In the genomic region with DNA sequence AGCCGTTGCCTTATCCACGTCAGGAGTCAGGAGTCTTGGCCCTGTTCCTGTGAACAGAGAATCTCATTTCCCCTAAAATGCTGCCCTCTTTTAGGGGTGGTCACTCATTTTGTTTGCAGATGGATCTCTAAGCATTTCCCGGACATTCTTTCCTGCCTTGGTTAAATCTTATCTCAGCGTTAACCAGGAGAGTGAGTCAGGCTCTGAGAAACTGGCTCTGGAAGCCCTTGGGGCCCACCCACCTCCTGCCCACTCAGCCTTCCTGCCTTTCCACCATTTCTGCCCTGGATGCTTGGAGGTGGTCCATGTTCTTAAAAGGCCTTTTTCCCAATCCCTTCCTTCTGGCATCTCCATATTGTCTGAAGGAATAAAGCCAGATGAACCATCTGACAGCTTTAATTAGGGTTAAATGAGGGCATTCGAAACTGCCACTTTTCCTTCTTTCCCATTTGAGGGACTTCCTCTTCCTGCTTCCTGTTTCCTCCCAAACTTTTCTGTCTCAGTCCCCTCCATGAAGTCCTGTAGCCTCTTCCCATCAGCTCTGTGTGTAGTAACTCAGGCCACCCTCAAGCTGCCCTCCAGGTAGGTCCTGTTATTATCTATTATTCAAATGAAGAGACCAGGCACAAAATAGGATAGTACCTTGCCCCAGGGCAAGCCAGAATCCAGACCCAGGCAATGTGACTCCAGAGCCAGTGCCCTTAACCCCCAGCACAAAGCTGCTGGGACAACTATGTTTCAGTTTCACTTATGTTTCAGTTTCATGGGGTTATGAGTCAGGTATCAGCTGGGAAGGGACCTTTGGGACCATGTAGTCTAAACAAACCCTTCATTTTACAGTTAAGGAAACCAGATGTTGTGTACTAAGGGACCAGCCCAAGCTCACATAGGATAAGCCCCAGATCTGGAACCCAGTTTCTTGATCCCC, we compare ENCODE assay signal across 8 cellular contexts. TPM values are rescaled to one million over a fixed set of nuclear protein-coding genes. Genes with fewer than 3 reads are reported as not detected.
DNase-seq lines count a peak whose midpoint lies in the region; ATAC-seq and TF ChIP-seq lines count a peak whose summit lies in the region.

No MANE protein-coding gene starts in this region.

- H3K4me3 ChIP-seq in epithelial cell of proximal tubule (ENCODE audit: low read depth, low read length), result peak overlapping the region; percentile 11
- no peak overlapping the region for H3K4me3 ChIP-seq in sigmoid colon

- peak; percentile 62 for DNase-seq in AG09319 (ENCODE audit: extremely low read depth, low read depth)
- no peak for DNase-seq in T-helper 17 cell
- DNase-seq in epithelial cell of proximal tubule (ENCODE audit: low read depth), result no peak
- DNase-seq in sigmoid colon, result peak; percentile 69
- DNase-seq in KG1 (lab: John Stamatoyannopoulos, UW), result no peak
- DNase-seq in midbrain (lab: John Stamatoyannopoulos, UW), result no peak

- ATAC-seq in GM18909 (IDR thresholded peaks at IDR 0.05; ENCODE audit: poor library complexity, unreplicated experiment), result peak; percentile 88
- peak; percentile 83 for ATAC-seq in HG03103 (IDR thresholded peaks at IDR 0.05; ENCODE audit: low read depth, unreplicated experiment)
- peak; percentile 52 for ATAC-seq in T-helper 17 cell

- TF ChIP-seq EP300 in sigmoid colon (IDR thresholded peaks at IDR 0.05), result no peak

- no peaks in the 10 kb centered on the region for H3K27me3 Mint-ChIP-seq in T-helper 17 cell

- TF ChIP-seq POLR2A in sigmoid colon (IDR thresholded peaks at IDR 0.05), result no peak

- H3K4me1 ChIP-seq in sigmoid colon, result peaks cover 0 to 20% (median 12%) of the 10 kb centered on the region in 4 donors

- TF ChIP-seq CTCF in AG09319 (IDR thresholded peaks at IDR 0.05; ENCODE audit: low read depth, low read length), result no peak
- no peak for TF ChIP-seq CTCF in epithelial cell of proximal tubule (conservative IDR thresholded peaks at IDR 0.05; ENCODE audit: low read depth, low read length)
- TF ChIP-seq CTCF in sigmoid colon (IDR thresholded peaks at IDR 0.05), result no peak

- H3K27ac ChIP-seq in sigmoid colon, result peak overlapping the region; percentile 24 to 67 (median 47)

- no peaks in the 10 kb centered on the region for H3K27me3 ChIP-seq in sigmoid colon

- H3K9me3 ChIP-seq in T-helper 17 cell (ENCODE audit: control insufficient read depth, low read length, poor library complexity, severe bottlenecking) (no peaks in the 10 kb centered on the region), sigmoid colon (no peaks in the 10 kb centered on the region)

- 46 to 63% methylated on average over 5 of the region's 5 CpGs for WGBS in sigmoid colon, 2 donors

- H3K4me1 Mint-ChIP-seq in T-helper 17 cell, result peaks cover 58% of the 10 kb centered on the region

- H3K27ac Mint-ChIP-seq in T-helper 17 cell, result peak overlapping the region; percentile 97

- H3K4me3 Mint-ChIP-seq in T-helper 17 cell, result peak overlapping the region; percentile 95

- H3K36me3 ChIP-seq in sigmoid colon, result no peaks in the 10 kb centered on the region

- H3K36me3 Mint-ChIP-seq in T-helper 17 cell (ENCODE audit: low read depth), result peaks cover 2% of the 10 kb centered on the region

- intact Hi-C loops in sigmoid colon (cut with DNase I), result no loop called here

RNA-seq across cellular contexts. Expression of a gene that starts 9.7 kb away (rescaled TPM):
- total RNA-seq in T-helper 17 cell (10 to 100 TPM; 11.3 to 13.3 TPM), epithelial cell of proximal tubule (9.5 and 17.6 TPM in 2 replicates), sigmoid colon (1 to 10 TPM; 1.3 to 1.9 (median 1.6) TPM)
- 100 to 1,000 TPM in 1 of 3 donors, 10 to 100 TPM in 2; 39.6 to 118 (median 57.3) TPM for polyA plus RNA-seq in sigmoid colon

Comparison
In these comparisons a context has a peak if more than half of its experiments do, and no peak if none do; other contexts are left out.
1. DNase-seq: peak in AG09319 (single experiment) and sigmoid colon (single experiment); none in T-helper 17 cell (0 of 3), epithelial cell of proximal tubule (single experiment), KG1 (single experiment) and midbrain (single experiment).
2. Peak in every context shown above with its lines, with median percentiles within 50 percentile points of each other: ATAC-seq.